ENCODE assay signal across 7 cellular contexts in the genomic region with DNA sequence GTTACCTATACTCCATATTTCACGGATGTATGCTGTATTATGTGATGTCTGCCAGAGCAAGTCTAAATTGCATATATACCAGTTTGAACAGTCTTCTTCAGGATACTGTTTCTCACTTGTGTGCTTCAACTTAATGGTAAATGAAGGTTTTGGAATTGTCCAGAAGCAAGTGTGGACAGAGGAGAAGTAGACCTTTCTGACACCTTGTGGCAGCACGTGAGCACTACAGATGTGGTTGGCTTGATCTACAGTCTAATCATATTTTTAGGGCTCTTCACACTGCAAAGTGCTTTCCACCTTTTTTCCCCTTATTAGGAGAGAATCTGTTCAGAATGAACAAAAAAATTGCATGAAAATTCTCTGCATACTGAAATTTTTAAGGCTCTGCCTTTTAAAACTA. TPM values are rescaled to one million over a fixed set of nuclear protein-coding genes. Genes with fewer than 3 reads are reported as not detected.
DNase-seq lines count a peak whose midpoint lies in the region; ATAC-seq and TF ChIP-seq lines count a peak whose summit lies in the region.

No MANE protein-coding gene starts in this region.

- no peaks in the 10 kb centered on the region for H3K9me3 ChIP-seq in Peyer's patch
- H3K9me3 ChIP-seq in heart right ventricle, result no peaks in the 10 kb centered on the region
- H3K9me3 ChIP-seq in sigmoid colon, result no peaks in the 10 kb centered on the region

- no peak overlapping the region for H3K4me3 ChIP-seq in Peyer's patch
- no peak overlapping the region for H3K4me3 ChIP-seq in heart right ventricle
- no peak overlapping the region for H3K4me3 ChIP-seq in sigmoid colon

- TF ChIP-seq CTCF in Peyer's patch (IDR thresholded peaks at IDR 0.05), result peak; percentile 66 to 90 (median 82)
- peak; percentile 43 to 80 (median 69) for TF ChIP-seq CTCF in heart right ventricle (IDR thresholded peaks at IDR 0.05)
- TF ChIP-seq CTCF in sigmoid colon (IDR thresholded peaks at IDR 0.05), result peak; percentile 26 to 64 (median 62)

- no peak for TF ChIP-seq EP300 in sigmoid colon (IDR thresholded peaks at IDR 0.05)

- no peaks in the 10 kb centered on the region for H3K27me3 ChIP-seq in Peyer's patch
- no peaks in the 10 kb centered on the region for H3K27me3 ChIP-seq in heart right ventricle
- H3K27me3 ChIP-seq in sigmoid colon, result no peaks in the 10 kb centered on the region

- H3K9me3 Mint-ChIP-seq in activated naive CD8-positive, alpha-beta T cell (ENCODE audit: low read depth), result no peaks in the 10 kb centered on the region

- H3K27ac Mint-ChIP-seq in activated naive CD8-positive, alpha-beta T cell, result peak overlapping the region; percentile 67

- peaks cover 3% of the 10 kb centered on the region for H3K36me3 Mint-ChIP-seq in activated naive CD8-positive, alpha-beta T cell

- 46 to 58% methylated on average over 2 of the region's 2 CpGs for WGBS in heart right ventricle, 2 donors
- WGBS in sigmoid colon, 2 donors, result 27 to 53% methylated on average over 2 of the region's 2 CpGs

- DNase-seq in GF-D8 (lab: John Stamatoyannopoulos, UW) (peak; percentile 7), Peyer's patch (peak; percentile 53 to 81 (median 54)), heart right ventricle (peak; percentile 29 to 34), sigmoid colon (no peak)

- peaks cover 48% of the 10 kb centered on the region for H3K4me1 Mint-ChIP-seq in activated naive CD8-positive, alpha-beta T cell (ENCODE audit: low read depth)

- no peak overlapping the region for H3K4me3 Mint-ChIP-seq in activated naive CD8-positive, alpha-beta T cell

- H3K4me1 ChIP-seq in Peyer's patch (peaks cover 0 to 24% (median 4%) of the 10 kb centered on the region in 4 donors), heart right ventricle (peaks cover 0 to 67% (median 48%) of the 10 kb centered on the region in 9 donors), sigmoid colon (peaks cover 0 to 54% (median 45%) of the 10 kb centered on the region in 4 donors)

- no peak for TF ChIP-seq POLR2A in Peyer's patch (IDR thresholded peaks at IDR 0.05)
- TF ChIP-seq POLR2A in sigmoid colon (IDR thresholded peaks at IDR 0.05), result no peak

- H3K27ac ChIP-seq in Peyer's patch (peak overlapping the region in 1 of 4 donors; percentile 22), heart right ventricle (peak overlapping the region in 1 of 10 donors; percentile 18), sigmoid colon (no peak overlapping the region)

- no peaks in the 10 kb centered on the region for H3K27me3 Mint-ChIP-seq in activated naive CD8-positive, alpha-beta T cell

- intact Hi-C loops in heart right ventricle (cut with DNase I), result loop anchor here in 5 of 10 donors (2.0 to 10.0 kb wide), 3 partner anchors 189 to 1726 kb away; no protein-coding TSS in a partner anchor
- intact Hi-C loops in sigmoid colon (cut with DNase I), result loop anchor here (5.0 kb wide), 2 partner anchors 69 to 194 kb away; a partner anchor contains a TSS

- ATAC-seq in HG03460 (IDR thresholded peaks at IDR 0.05; ENCODE audit: unreplicated experiment) (peak; percentile 54), heart right ventricle (peak; percentile 66 to 84 (median 82)), GM18502 (IDR thresholded peaks at IDR 0.05; ENCODE audit: poor library complexity, unreplicated experiment) (no peak)

- H3K36me3 ChIP-seq in Peyer's patch, result peaks cover 0 to 26% (median 0%) of the 10 kb centered on the region in 3 donors
- H3K36me3 ChIP-seq in heart right ventricle, result peaks cover 0 to 47% (median 13%) of the 10 kb centered on the region in 9 donors
- peaks cover 0 to 17% (median 2%) of the 10 kb centered on the region in 4 donors for H3K36me3 ChIP-seq in sigmoid colon

RNA-seq across cellular contexts. Expression of a gene that starts 10.9 kb away (rescaled TPM):
- total RNA-seq in Peyer's patch (10 to 100 TPM; 29.4 to 82.5 (median 31.0) TPM), heart right ventricle (10 to 100 TPM; 14.6 to 21.2 (median 16.7) TPM), sigmoid colon (10 to 100 TPM; 39.5 to 59.8 (median 48.4) TPM)
- polyA plus RNA-seq in heart right ventricle (10 to 100 TPM in 1 of 2 donors, 1 to 10 TPM in 1; 5.5 to 15.0 TPM), sigmoid colon (10 to 100 TPM; 12.0 to 18.0 (median 14.9) TPM)

RNA-seq across cellular contexts. Expression of a gene that starts 54.3 kb away (rescaled TPM):
- total RNA-seq in Peyer's patch (10 to 100 TPM in 1 of 4 donors, 1 to 10 TPM in 1, under 1 TPM in 2; 0.85 to 11.6 (median 1.3) TPM), heart right ventricle (1 to 10 TPM in 2 of 10 donors, under 1 TPM in 8; 0.24 to 1.3 (median 0.48) TPM), sigmoid colon (under 1 TPM; 0.36 to 0.95 (median 0.61) TPM)
- polyA plus RNA-seq in heart right ventricle (under 1 TPM; 0.46 to 0.51 TPM), sigmoid colon (1 to 10 TPM in 2 of 3 donors, under 1 TPM in 1; 0.60 to 3.5 (median 1.4) TPM)
